ENCODE assay signal across 1 cellular context in the genomic region with DNA sequence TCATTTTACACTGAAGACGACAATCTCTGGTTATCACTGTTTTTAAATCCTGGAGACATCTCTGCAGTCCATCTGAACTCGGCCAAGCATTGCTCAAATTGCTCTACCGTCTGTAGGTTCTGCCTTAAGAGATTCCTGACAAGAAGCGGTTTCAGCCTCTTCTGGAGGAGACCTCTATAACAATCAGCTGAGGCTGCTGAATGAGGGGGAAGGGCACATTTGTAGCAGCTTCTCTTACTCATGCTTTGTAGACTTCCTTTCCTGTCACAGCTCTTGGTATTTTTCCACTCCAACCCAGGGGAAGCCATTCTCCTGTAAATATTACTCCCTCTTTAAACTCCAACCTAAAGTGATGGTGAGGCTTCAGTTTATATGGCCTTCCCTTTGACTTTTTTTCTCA.
TF ChIP-seq lines count a peak whose summit lies in the region.

No MANE protein-coding gene starts in this region.

TF ChIP-seq in GM23338, 12 proteins besides CTCF, POLR2A, EP300 and RAD21 (continued from another document):
- TF ChIP-seq, protein P1, sequence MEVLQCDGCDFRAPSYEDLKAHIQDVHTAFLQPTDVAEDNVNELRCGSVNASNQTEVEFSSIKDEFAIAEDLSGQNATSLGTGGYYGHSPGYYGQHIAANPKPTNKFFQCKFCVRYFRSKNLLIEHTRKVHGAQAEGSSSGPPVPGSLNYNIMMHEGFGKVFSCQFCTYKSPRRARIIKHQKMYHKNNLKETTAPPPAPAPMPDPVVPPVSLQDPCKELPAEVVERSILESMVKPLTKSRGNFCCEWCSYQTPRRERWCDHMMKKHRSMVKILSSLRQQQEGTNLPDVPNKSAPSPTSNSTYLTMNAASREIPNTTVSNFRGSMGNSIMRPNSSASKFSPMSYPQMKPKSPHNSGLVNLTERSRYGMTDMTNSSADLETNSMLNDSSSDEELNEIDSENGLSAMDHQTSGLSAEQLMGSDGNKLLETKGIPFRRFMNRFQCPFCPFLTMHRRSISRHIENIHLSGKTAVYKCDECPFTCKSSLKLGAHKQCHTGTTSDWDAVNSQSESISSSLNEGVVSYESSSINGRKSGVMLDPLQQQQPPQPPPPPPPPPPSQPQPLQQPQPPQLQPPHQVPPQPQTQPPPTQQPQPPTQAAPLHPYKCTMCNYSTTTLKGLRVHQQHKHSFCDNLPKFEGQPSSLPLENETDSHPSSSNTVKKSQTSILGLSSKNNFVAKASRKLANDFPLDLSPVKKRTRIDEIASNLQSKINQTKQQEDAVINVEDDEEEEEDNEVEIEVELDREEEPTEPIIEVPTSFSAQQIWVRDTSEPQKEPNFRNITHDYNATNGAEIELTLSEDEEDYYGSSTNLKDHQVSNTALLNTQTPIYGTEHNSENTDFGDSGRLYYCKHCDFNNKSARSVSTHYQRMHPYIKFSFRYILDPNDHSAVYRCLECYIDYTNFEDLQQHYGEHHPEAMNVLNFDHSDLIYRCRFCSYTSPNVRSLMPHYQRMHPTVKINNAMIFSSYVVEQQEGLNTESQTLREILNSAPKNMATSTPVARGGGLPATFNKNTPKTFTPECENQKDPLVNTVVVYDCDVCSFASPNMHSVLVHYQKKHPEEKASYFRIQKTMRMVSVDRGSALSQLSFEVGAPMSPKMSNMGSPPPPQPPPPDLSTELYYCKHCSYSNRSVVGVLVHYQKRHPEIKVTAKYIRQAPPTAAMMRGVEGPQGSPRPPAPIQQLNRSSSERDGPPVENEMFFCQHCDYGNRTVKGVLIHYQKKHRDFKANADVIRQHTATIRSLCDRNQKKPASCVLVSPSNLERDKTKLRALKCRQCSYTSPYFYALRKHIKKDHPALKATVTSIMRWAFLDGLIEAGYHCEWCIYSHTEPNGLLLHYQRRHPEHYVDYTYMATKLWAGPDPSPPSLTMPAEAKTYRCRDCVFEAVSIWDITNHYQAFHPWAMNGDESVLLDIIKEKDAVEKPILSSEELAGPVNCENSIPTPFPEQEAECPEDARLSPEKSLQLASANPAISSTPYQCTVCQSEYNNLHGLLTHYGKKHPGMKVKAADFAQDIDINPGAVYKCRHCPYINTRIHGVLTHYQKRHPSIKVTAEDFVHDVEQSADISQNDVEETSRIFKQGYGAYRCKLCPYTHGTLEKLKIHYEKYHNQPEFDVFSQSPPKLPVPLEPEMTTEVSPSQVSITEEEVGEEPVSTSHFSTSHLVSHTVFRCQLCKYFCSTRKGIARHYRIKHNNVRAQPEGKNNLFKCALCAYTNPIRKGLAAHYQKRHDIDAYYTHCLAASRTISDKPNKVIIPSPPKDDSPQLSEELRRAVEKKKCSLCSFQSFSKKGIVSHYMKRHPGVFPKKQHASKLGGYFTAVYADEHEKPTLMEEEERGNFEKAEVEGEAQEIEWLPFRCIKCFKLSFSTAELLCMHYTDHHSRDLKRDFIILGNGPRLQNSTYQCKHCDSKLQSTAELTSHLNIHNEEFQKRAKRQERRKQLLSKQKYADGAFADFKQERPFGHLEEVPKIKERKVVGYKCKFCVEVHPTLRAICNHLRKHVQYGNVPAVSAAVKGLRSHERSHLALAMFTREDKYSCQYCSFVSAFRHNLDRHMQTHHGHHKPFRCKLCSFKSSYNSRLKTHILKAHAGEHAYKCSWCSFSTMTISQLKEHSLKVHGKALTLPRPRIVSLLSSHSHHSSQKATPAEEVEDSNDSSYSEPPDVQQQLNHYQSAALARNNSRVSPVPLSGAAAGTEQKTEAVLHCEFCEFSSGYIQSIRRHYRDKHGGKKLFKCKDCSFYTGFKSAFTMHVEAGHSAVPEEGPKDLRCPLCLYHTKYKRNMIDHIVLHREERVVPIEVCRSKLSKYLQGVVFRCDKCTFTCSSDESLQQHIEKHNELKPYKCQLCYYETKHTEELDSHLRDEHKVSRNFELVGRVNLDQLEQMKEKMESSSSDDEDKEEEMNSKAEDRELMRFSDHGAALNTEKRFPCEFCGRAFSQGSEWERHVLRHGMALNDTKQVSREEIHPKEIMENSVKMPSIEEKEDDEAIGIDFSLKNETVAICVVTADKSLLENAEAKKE (CRISPR knock-in tag; IDR thresholded peaks at IDR 0.05) = no peak
- TF ChIP-seq, protein P2, sequence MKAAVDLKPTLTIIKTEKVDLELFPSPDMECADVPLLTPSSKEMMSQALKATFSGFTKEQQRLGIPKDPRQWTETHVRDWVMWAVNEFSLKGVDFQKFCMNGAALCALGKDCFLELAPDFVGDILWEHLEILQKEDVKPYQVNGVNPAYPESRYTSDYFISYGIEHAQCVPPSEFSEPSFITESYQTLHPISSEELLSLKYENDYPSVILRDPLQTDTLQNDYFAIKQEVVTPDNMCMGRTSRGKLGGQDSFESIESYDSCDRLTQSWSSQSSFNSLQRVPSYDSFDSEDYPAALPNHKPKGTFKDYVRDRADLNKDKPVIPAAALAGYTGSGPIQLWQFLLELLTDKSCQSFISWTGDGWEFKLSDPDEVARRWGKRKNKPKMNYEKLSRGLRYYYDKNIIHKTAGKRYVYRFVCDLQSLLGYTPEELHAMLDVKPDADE (IDR thresholded peaks at IDR 0.05) = no peak
- TF ChIP-seq JUNB (IDR thresholded peaks at IDR 0.05; ENCODE audit: unreplicated experiment) = no peak
- no peak for TF ChIP-seq CREB1 (CRISPR knock-in tag; IDR thresholded peaks at IDR 0.05; ENCODE audit: low read depth)
- TF ChIP-seq EZH2 (IDR thresholded peaks at IDR 0.05; ENCODE audit: low read depth, unreplicated experiment) = no peak
- TF ChIP-seq ZNF331 (CRISPR knock-in tag; IDR thresholded peaks at IDR 0.05; ENCODE audit: low read depth) = no peak
- TF ChIP-seq, protein P3, sequence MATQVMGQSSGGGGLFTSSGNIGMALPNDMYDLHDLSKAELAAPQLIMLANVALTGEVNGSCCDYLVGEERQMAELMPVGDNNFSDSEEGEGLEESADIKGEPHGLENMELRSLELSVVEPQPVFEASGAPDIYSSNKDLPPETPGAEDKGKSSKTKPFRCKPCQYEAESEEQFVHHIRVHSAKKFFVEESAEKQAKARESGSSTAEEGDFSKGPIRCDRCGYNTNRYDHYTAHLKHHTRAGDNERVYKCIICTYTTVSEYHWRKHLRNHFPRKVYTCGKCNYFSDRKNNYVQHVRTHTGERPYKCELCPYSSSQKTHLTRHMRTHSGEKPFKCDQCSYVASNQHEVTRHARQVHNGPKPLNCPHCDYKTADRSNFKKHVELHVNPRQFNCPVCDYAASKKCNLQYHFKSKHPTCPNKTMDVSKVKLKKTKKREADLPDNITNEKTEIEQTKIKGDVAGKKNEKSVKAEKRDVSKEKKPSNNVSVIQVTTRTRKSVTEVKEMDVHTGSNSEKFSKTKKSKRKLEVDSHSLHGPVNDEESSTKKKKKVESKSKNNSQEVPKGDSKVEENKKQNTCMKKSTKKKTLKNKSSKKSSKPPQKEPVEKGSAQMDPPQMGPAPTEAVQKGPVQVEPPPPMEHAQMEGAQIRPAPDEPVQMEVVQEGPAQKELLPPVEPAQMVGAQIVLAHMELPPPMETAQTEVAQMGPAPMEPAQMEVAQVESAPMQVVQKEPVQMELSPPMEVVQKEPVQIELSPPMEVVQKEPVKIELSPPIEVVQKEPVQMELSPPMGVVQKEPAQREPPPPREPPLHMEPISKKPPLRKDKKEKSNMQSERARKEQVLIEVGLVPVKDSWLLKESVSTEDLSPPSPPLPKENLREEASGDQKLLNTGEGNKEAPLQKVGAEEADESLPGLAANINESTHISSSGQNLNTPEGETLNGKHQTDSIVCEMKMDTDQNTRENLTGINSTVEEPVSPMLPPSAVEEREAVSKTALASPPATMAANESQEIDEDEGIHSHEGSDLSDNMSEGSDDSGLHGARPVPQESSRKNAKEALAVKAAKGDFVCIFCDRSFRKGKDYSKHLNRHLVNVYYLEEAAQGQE (IDR thresholded peaks at IDR 0.05; ENCODE audit: unreplicated experiment) = no peak
- no peak for TF ChIP-seq POLR2AphosphoS5 (IDR thresholded peaks at IDR 0.05; ENCODE audit: low read depth)
- no peak for TF ChIP-seq ZNF114 (CRISPR knock-in tag; IDR thresholded peaks at IDR 0.05)
